8 cellular contexts compared by ENCODE assay signal in the genomic region with DNA sequence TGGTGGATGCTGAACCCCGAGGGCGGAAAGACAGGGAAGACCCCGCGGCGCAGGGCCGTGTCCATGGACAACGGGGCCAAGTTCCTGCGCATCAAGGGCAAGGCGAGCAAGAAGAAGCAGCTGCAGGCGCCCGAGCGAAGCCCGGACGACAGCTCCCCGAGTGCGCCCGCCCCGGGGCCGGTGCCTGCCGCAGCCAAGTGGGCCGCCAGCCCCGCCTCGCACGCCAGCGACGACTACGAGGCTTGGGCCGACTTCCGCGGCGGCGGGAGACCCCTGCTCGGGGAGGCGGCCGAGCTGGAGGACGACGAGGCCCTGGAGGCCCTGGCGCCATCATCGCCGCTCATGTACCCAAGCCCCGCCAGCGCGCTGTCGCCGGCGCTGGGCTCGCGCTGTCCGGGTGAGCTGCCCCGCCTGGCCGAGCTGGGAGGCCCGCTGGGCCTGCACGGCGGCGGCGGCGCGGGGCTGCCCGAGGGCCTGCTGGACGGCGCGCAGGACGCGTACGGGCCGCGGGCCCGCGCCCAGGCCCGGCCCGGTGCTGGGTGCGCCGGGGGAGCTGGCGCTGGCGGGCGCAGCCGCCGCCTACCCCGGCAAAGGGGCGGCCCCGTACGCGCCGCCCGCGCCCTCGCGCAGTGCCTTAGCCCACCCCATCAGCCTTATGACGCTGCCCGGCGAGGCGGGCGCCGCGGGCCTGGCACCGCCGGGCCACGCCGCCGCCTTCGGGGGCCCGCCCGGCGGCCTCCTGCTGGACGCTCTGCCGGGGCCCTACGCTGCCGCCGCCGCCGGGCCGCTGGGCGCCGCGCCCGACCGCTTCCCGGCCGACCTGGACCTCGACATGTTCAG. TPM values are rescaled to one million over a fixed set of nuclear protein-coding genes. Genes with fewer than 3 reads are reported as not detected.
DNase-seq lines count a peak whose midpoint lies in the region; ATAC-seq and TF ChIP-seq lines count a peak whose summit lies in the region.
"Had no signal": no experiment of that assay in that cellular context is flagged by ENCODE, and none has a peak within 500 bp of the region (broad histone marks: within the 10 kb centered on the region; RNA-seq: fewer than 3 reads in every experiment).

No MANE protein-coding gene starts in this region.

- intact Hi-C loops in activated B cell treated with CpG ODN at 0.5 μM for 24 hours (cut with micrococcal nuclease): no loop called here

- TF ChIP-seq CTCF in activated B cell treated with CpG ODN at 0.5 μM for 24 hours (IDR thresholded peaks at IDR 0.05): no peak
- no peak for TF ChIP-seq CTCF in epithelial cell of esophagus (IDR thresholded peaks at IDR 0.05; ENCODE audit: insufficient read depth, low read depth, low read length, missing control alignments)

- DNase-seq in HPDE6-E6E7 (ENCODE audit: extremely low spot score): peak; percentile 65
- DNase-seq in activated B cell treated with CpG ODN at 0.5 μM for 24 hours: peak; percentile 45
- peak; percentile 31 for DNase-seq in epithelial cell of esophagus (ENCODE audit: low read depth)
- no peak for DNase-seq in cortex of kidney (lab: John Stamatoyannopoulos, UW)
- DNase-seq in NCI-H1436 treated with DMSO at 0.1 percent for 48 hours (lab: John Stamatoyannopoulos, UW): no peak

- ATAC-seq in activated B cell treated with CpG ODN at 0.5 μM for 24 hours (ENCODE audit: low read depth) (peak; percentile 68), GM21381 (IDR thresholded peaks at IDR 0.05; ENCODE audit: unreplicated experiment) (no peak)

- H3K9me3 ChIP-seq in mucosa of stomach (ENCODE audit: control insufficient read depth, low read length): no peaks in the 10 kb centered on the region

- peak overlapping the region; percentile 9 for H3K4me3 ChIP-seq in epithelial cell of esophagus (ENCODE audit: low read length)
- H3K4me3 ChIP-seq in mucosa of stomach (ENCODE audit: low read length): peak overlapping the region; percentile 17

- CTCF ChIA-PET in activated B cell treated with CpG ODN at 0.5 μM for 24 hours (lab: Charles Lee): no interaction called here

- peaks cover 49% of the 10 kb centered on the region for H3K27me3 Mint-ChIP-seq in activated B cell treated with CpG ODN at 0.5 μM for 24 hours

- no peaks in the 10 kb centered on the region for H3K36me3 ChIP-seq in mucosa of stomach (ENCODE audit: control insufficient read depth, insufficient read depth, low read length)

- no peak overlapping the region for H3K27ac Mint-ChIP-seq in activated B cell treated with CpG ODN at 0.5 μM for 24 hours

- peaks cover 43% of the 10 kb centered on the region for H3K4me1 ChIP-seq in mucosa of stomach (ENCODE audit: control insufficient read depth, insufficient read depth, low read length)

- peaks cover 40% of the 10 kb centered on the region for H3K27me3 ChIP-seq in mucosa of stomach (ENCODE audit: control insufficient read depth, insufficient read depth, low read length)

- POLR2A ChIA-PET in activated B cell treated with CpG ODN at 0.5 μM for 24 hours (lab: Charles Lee): interaction anchor here (0.6 to 0.8 kb wide), 2 partner anchors 19 to 369 kb away, joined by 3 to 7 read pairs; no protein-coding TSS in a partner anchor

- no peaks in the 10 kb centered on the region for H3K9me3 Mint-ChIP-seq in activated B cell treated with CpG ODN at 0.5 μM for 24 hours

- peaks cover 24% of the 10 kb centered on the region for H3K4me1 Mint-ChIP-seq in activated B cell treated with CpG ODN at 0.5 μM for 24 hours

- H3K9ac ChIP-seq in mucosa of stomach (ENCODE audit: low read length): peak overlapping the region; percentile 71

- H3K36me3 Mint-ChIP-seq in activated B cell treated with CpG ODN at 0.5 μM for 24 hours (ENCODE audit: low read depth): no peaks in the 10 kb centered on the region

- H3K4me3 Mint-ChIP-seq in activated B cell treated with CpG ODN at 0.5 μM for 24 hours: peak overlapping the region; percentile 80

RNA-seq across cellular contexts. Expression of gene FOXO6, which starts 20.7 kb away (rescaled TPM):
- total RNA-seq in activated B cell treated with CpG ODN at 0.5 μM for 24 hours: 0.12 and 0.55 TPM in 2 replicates
- total RNA-seq: T-helper 2 cell treated with Interferon-gamma antibody and Interleukin-4, amounts not matched to agents 100 ng/mL and 5 ng/mL, for 36 hours had no signal

Comparison
In these comparisons a context has a peak if more than half of its experiments do, and no peak if none do; other contexts are left out.
1. DNase-seq: peak in HPDE6-E6E7 (single experiment), activated B cell treated with CpG ODN at 0.5 μM for 24 hours (single experiment) and epithelial cell of esophagus (single experiment); none in cortex of kidney (single experiment) and NCI-H1436 treated with DMSO at 0.1 percent for 48 hours (single experiment).